In genomic region chr11:73597956-73598718, GRCh38 we compare ENCODE assay signal across 8 cellular contexts. TPM values are rescaled to one million over a fixed set of nuclear protein-coding genes. Genes with fewer than 3 reads are reported as not detected.
DNase-seq lines count a peak whose midpoint lies in the region; ATAC-seq and TF ChIP-seq lines count a peak whose summit lies in the region.

A gene with protein sequence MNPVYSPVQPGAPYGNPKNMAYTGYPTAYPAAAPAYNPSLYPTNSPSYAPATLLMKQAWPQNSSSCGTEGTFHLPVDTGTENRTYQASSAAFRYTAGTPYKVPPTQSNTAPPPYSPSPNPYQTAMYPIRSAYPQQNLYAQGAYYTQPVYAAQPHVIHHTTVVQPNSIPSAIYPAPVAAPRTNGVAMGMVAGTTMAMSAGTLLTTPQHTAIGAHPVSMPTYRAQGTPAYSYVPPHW (minus strand): TSS chr11:73598112. CDS start chr11:73468474, 129,638 bp downstream.

- H3K9me3 ChIP-seq in mononuclear cell (ENCODE audit: low read depth, low read length): no peaks in the 10 kb centered on the region

- DNase-seq in DMS153 treated with DMSO at 0.1 percent for 48 hours (lab: John Stamatoyannopoulos, UW; ENCODE audit: unreplicated experiment) (peak; percentile 92), OCI-M2 (lab: John Stamatoyannopoulos, UW; ENCODE audit: unreplicated experiment) (peak; percentile 77), activated T-cell treated with anti-CD3 and anti-CD28 coated beads for 4 hours (peak; percentile 89), epithelial cell of esophagus (ENCODE audit: low read depth) (peak; percentile 97)
- DNase-seq in stimulated activated CD8-positive, alpha-beta memory T cell treated with anti-CD3 and anti-CD28 coated beads, Interleukin-4, amount 100 ng/mL, for 1 hour (ENCODE audit: low read depth in 2 of 2, low spot score in 1 of 2): peak; percentile 71 to 85

- peak; percentile 89 for ATAC-seq in GM21529 (IDR thresholded peaks at IDR 0.05; ENCODE audit: unreplicated experiment)

- H3K4me3 ChIP-seq in epithelial cell of esophagus (ENCODE audit: low read length) (peak within 1 kb of the TSS; percentile 75), mononuclear cell (ENCODE audit: low read length) (peak within 1 kb of the TSS; percentile 86)

- no peaks in the 10 kb centered on the region for H3K27me3 ChIP-seq in mononuclear cell (ENCODE audit: insufficient read depth, low read length)

- H3K4me1 ChIP-seq in mononuclear cell (ENCODE audit: insufficient read depth, low read length): peaks cover 19% of the 10 kb centered on the region

- TF ChIP-seq EP300 in Ishikawa (IDR thresholded peaks at IDR 0.05; ENCODE audit: borderline replicate concordance): peak; percentile 44; the same call in 1 of the 2 replicates

- TF ChIP-seq RAD21 in Ishikawa (IDR thresholded peaks at IDR 0.05; ENCODE audit: low read depth): no peak

- TF ChIP-seq CTCF in epithelial cell of esophagus (IDR thresholded peaks at IDR 0.05; ENCODE audit: insufficient read depth, low read depth, low read length, missing control alignments): peak; percentile 9

TF ChIP-seq in Ishikawa, 13 proteins besides CTCF, POLR2A, EP300 and RAD21:
- TF ChIP-seq, protein P1, sequence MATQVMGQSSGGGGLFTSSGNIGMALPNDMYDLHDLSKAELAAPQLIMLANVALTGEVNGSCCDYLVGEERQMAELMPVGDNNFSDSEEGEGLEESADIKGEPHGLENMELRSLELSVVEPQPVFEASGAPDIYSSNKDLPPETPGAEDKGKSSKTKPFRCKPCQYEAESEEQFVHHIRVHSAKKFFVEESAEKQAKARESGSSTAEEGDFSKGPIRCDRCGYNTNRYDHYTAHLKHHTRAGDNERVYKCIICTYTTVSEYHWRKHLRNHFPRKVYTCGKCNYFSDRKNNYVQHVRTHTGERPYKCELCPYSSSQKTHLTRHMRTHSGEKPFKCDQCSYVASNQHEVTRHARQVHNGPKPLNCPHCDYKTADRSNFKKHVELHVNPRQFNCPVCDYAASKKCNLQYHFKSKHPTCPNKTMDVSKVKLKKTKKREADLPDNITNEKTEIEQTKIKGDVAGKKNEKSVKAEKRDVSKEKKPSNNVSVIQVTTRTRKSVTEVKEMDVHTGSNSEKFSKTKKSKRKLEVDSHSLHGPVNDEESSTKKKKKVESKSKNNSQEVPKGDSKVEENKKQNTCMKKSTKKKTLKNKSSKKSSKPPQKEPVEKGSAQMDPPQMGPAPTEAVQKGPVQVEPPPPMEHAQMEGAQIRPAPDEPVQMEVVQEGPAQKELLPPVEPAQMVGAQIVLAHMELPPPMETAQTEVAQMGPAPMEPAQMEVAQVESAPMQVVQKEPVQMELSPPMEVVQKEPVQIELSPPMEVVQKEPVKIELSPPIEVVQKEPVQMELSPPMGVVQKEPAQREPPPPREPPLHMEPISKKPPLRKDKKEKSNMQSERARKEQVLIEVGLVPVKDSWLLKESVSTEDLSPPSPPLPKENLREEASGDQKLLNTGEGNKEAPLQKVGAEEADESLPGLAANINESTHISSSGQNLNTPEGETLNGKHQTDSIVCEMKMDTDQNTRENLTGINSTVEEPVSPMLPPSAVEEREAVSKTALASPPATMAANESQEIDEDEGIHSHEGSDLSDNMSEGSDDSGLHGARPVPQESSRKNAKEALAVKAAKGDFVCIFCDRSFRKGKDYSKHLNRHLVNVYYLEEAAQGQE (IDR thresholded peaks at IDR 0.05; ENCODE audit: low read depth): no peak
- no peak for TF ChIP-seq CEBPB (IDR thresholded peaks at IDR 0.05)
- TF ChIP-seq TEAD4 (IDR thresholded peaks at IDR 0.05): 0 out of 2 replicates have a peak, but pooled peaks have one; percentile 20
- peak; percentile 88 for TF ChIP-seq YY1 (IDR thresholded peaks at IDR 0.05; ENCODE audit: low read depth)
- no peak for TF ChIP-seq FOXM1 (IDR thresholded peaks at IDR 0.05; ENCODE audit: borderline replicate concordance, low read depth)
- TF ChIP-seq TAF1 (IDR thresholded peaks at IDR 0.05; ENCODE audit: low read depth): peak; percentile 69
- TF ChIP-seq, protein P2, sequence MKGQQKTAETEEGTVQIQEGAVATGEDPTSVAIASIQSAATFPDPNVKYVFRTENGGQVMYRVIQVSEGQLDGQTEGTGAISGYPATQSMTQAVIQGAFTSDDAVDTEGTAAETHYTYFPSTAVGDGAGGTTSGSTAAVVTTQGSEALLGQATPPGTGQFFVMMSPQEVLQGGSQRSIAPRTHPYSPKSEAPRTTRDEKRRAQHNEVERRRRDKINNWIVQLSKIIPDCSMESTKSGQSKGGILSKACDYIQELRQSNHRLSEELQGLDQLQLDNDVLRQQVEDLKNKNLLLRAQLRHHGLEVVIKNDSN (IDR thresholded peaks at IDR 0.05): no peak; the same call in 1 of the 2 replicates
- peak; percentile 83; the same call in 1 of the 2 replicates for TF ChIP-seq EGR1 (IDR thresholded peaks at IDR 0.05)
- TF ChIP-seq NFIC (IDR thresholded peaks at IDR 0.05): peak; percentile 33
- TF ChIP-seq CREB1 (IDR thresholded peaks at IDR 0.05; ENCODE audit: low read depth): peak; percentile 77
- TF ChIP-seq TCF12 (IDR thresholded peaks at IDR 0.05; ENCODE audit: low read depth): peak; percentile 60; the same call in 1 of the 2 replicates
- TF ChIP-seq, protein P3, sequence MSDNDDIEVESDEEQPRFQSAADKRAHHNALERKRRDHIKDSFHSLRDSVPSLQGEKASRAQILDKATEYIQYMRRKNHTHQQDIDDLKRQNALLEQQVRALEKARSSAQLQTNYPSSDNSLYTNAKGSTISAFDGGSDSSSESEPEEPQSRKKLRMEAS (IDR thresholded peaks at IDR 0.05): peak; percentile 34; the same call in 1 of the 2 replicates

RNA-seq across cellular contexts. Expression of the gene that starts here (rescaled TPM):
- total RNA-seq in mononuclear cell: 13.2 TPM

Comparison
In these comparisons a context has a peak if more than half of its experiments do, and no peak if none do; other contexts are left out.
1. Peak in every context shown above with its lines: DNase-seq, ATAC-seq and H3K4me3 ChIP-seq.